9 cellular contexts compared by ENCODE assay signal in the genomic region with DNA sequence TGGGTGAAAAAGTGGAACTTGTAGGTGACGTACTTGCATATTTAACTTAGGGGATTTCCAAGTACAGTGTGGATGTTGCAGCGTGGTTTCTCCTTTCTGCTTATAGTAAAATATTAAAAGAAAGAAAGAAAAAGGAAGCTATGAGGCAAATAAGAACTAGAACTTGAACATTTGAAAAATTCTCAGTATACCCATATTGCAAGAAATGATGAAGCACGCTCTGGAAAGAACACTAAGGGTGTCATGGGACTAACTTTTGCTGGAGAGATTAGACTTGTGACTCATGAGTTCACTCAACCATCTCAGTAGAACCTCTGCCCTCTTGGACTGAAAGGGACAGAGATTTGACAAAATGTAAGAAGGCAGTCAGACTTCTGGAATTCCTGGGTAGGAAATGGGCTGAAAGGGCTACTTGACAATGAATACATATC.
A peak's percentile ranks its signal among the peaks of the same experiment; 100 is the strongest.
DNase-seq lines count a peak whose midpoint lies in the region; ATAC-seq, FAIRE-seq and TF ChIP-seq lines count a peak whose summit lies in the region.
"Had no signal": no experiment of that assay in that cellular context is flagged by ENCODE, and none has a peak within 500 bp of the region (broad histone marks: within the 10 kb centered on the region; RNA-seq: fewer than 3 reads in every experiment).

No MANE protein-coding gene starts in this region.

- H3K27me3 ChIP-seq in DOHH2 (ENCODE audit: control insufficient read depth, low read length) (no peaks in the 10 kb centered on the region), GM12878 (replicated peaks in 1 of 2; ENCODE audit: control insufficient read depth in 2 of 2, insufficient read depth in 2 of 2, low read length in 1 of 2) (no peaks in the 10 kb centered on the region), gastrocnemius medialis (no peaks in the 10 kb centered on the region), MG63 (no peaks in the 10 kb centered on the region)

- H4K20me1 ChIP-seq in DOHH2 (ENCODE audit: control insufficient read depth, insufficient read depth, low read depth, low read length): no peaks in the 10 kb centered on the region
- H4K20me1 ChIP-seq in GM12878 (ENCODE audit: control insufficient read depth, insufficient read depth): no peaks in the 10 kb centered on the region

- POLR2A ChIA-PET in GM12878 (lab: Charles Lee): no interaction called here

- H3K9me2 ChIP-seq in DOHH2 (replicated peaks; ENCODE audit: control insufficient read depth, low read length): no peaks in the 10 kb centered on the region

- H3K79me2 ChIP-seq in DOHH2 (ENCODE audit: control insufficient read depth, low read length) (no peaks in the 10 kb centered on the region), GM12878 (ENCODE audit: control insufficient read depth, insufficient read depth, low read length) (no peaks in the 10 kb centered on the region)

- H3K4me2 ChIP-seq in DOHH2 (ENCODE audit: low read length): peak overlapping the region; percentile 54
- peak overlapping the region; percentile 71 for H3K4me2 ChIP-seq in GM12878 (ENCODE audit: control insufficient read depth, insufficient read depth)

- peaks cover 3% of the 10 kb centered on the region; the same call in 1 of the 2 replicates for H3F3A ChIP-seq in DOHH2 (ENCODE audit: control insufficient read depth, insufficient read depth)

- WGBS in GM12878 (ENCODE audit: insufficient coverage, insufficient replicate concordance, low lambda C conversion rate, missing lambda C conversion rate): 3% methylated on average over 3 of the region's 3 CpGs

- TF ChIP-seq EP300 in GM12878 (IDR thresholded peaks at IDR 0.05; ENCODE audit: borderline replicate concordance in 1 of 2, control insufficient read depth in 1 of 2, low read depth in 2 of 2, low read length in 2 of 2): 0 out of 4 replicates have a peak, but pooled peaks of 1 of the 2 experiments have one; percentile 12

- no peak for FAIRE-seq in GM12878 (lab: Jason Lieb, UNC)

- H3K9me3 ChIP-seq in DOHH2 (ENCODE audit: control insufficient read depth, insufficient read depth, low read length) (no peaks in the 10 kb centered on the region), GM12878 (replicated peaks; ENCODE audit: control insufficient read depth, insufficient read depth, low read length) (no peaks in the 10 kb centered on the region; the same call in 2 of the 3 replicates), gastrocnemius medialis (no peaks in the 10 kb centered on the region), MG63 (no peaks in the 10 kb centered on the region)

- peak; percentile 84 for ATAC-seq in GM19467 (IDR thresholded peaks at IDR 0.05; ENCODE audit: unreplicated experiment)
- ATAC-seq in HG03095 (IDR thresholded peaks at IDR 0.05; ENCODE audit: unreplicated experiment): peak; percentile 88
- peak; percentile 95 for ATAC-seq in GM12878
- no peak for ATAC-seq in gastrocnemius medialis

- intact Hi-C loops in GM12878 (cut with micrococcal nuclease; ENCODE audit: unreplicated experiment): no loop called here
- intact Hi-C loops in gastrocnemius medialis (cut with DNase I; ENCODE audit: low total_unique reads): no loop called here

- CTCF ChIA-PET in GM12878 (lab: Yijun Ruan, JAX): interaction anchor here (1.3 to 1.4 kb wide), 2 partner anchors 14 to 18 kb away, joined by 3 to 6 read pairs; no protein-coding TSS in a partner anchor

- no peak for TF ChIP-seq RAD21 in GM12878 (IDR thresholded peaks at IDR 0.05; ENCODE audit: insufficient read depth, low read depth, low read length)

- RAD21 ChIA-PET in GM12878 (lab: Charles Lee; ENCODE audit: unreplicated experiment): no interaction called here

- in situ Hi-C loops in GM12878 (cut with MboI) (no loop called here), gastrocnemius medialis (cut with MboI; ENCODE audit: low sequenced_read_pairs in 4 of 4) (no loop called here)

- SMC1A ChIA-PET in GM12878 (lab: Charles Lee; ENCODE audit: uncharacterized antibody, unreplicated experiment): no interaction called here

- H3K27ac ChIP-seq in DOHH2 (ENCODE audit: low read depth, low read length): peak overlapping the region; percentile 83
- H3K27ac ChIP-seq in GM12878 (ENCODE audit: control insufficient read depth, insufficient read depth): no peak overlapping the region
- H3K27ac ChIP-seq in gastrocnemius medialis: no peak overlapping the region

- H2AFZ ChIP-seq in GM12878 (ENCODE audit: control insufficient read depth, low read depth, low read length): no peak overlapping the region; the same call in 1 of the 2 replicates

- no peak overlapping the region for H3K9ac ChIP-seq in GM12878 (ENCODE audit: control insufficient read depth, insufficient read depth, low read length)

- H3K4me3 ChIP-seq in DOHH2 (ENCODE audit: low read length): peak overlapping the region; percentile 48
- no peak overlapping the region for H3K4me3 ChIP-seq in GM12878
- H3K4me3 ChIP-seq in gastrocnemius medialis: no peak overlapping the region
- no peak overlapping the region for H3K4me3 ChIP-seq in MG63

- BruUV-seq in GM12878 (replicated peaks; lab: Mats Ljungman, UMichigan): no TSS peak

- no peak for TF ChIP-seq CTCF in DOHH2 (IDR thresholded peaks at IDR 0.05; ENCODE audit: low read depth, low read length, poor library complexity, severe bottlenecking)
- no peak for TF ChIP-seq CTCF in GM12878 (IDR thresholded peaks at IDR 0.05 in 2 of 3, conservative IDR thresholded peaks at IDR 0.05 in 1 of 3; ENCODE audit: control insufficient read depth in 2 of 3, extremely low read depth in 1 of 3, insufficient read depth in 1 of 3, low read depth in 3 of 3, low read length in 3 of 3)
- TF ChIP-seq CTCF in gastrocnemius medialis (IDR thresholded peaks at IDR 0.05 in 4 of 5, conservative IDR thresholded peaks at IDR 0.05 in 1 of 5): no peak

- DNase-seq in GM12878 (ENCODE audit: low read depth, low spot score) (peak; percentile 48), gastrocnemius medialis (no peak), MG63 (no peak), occipital lobe (lab: John Stamatoyannopoulos, UW) (no peak), NCI-H1417 treated with DMSO at 0.1 percent for 48 hours (lab: John Stamatoyannopoulos, UW) (no peak)
- DNase-seq: NK-92 treated with Interleukin-12 subunit alpha and Interleukin-12 subunit beta, amount 100 ng/mL, for 24 hours had no signal

- H3K4me1 ChIP-seq in DOHH2 (ENCODE audit: control insufficient read depth, low read length) (peaks cover 60% of the 10 kb centered on the region), GM12878 (ENCODE audit: control insufficient read depth, insufficient read depth, low read length) (peaks cover 13% of the 10 kb centered on the region), gastrocnemius medialis (no peaks in the 10 kb centered on the region)

- H3K36me3 ChIP-seq in DOHH2 (ENCODE audit: control insufficient read depth, low read length) (no peaks in the 10 kb centered on the region; the same call in 1 of the 2 replicates), GM12878 (ENCODE audit: control insufficient read depth in 2 of 2, insufficient read depth in 2 of 2, low read length in 1 of 2) (no peaks in the 10 kb centered on the region), gastrocnemius medialis (no peaks in the 10 kb centered on the region), MG63 (no peaks in the 10 kb centered on the region)

- no peak for TF ChIP-seq POLR2A in GM12878 (IDR thresholded peaks at IDR 0.05; ENCODE audit: low read depth, low read length)
- no peak for TF ChIP-seq POLR2A in gastrocnemius medialis (IDR thresholded peaks at IDR 0.05)

TF ChIP-seq in GM12878, 131 proteins besides CTCF, POLR2A, EP300 and RAD21 (continues in another document):
- TF ChIP-seq E4F1 (IDR thresholded peaks at IDR 0.05; ENCODE audit: borderline replicate concordance, partially characterized antibody) (no peak), FOXK2 (IDR thresholded peaks at IDR 0.05) (no peak), RUNX3 (IDR thresholded peaks at IDR 0.05; ENCODE audit: low read length) (peak; percentile 41; the same call in 1 of the 2 replicates), BACH1 (IDR thresholded peaks at IDR 0.05; ENCODE audit: borderline replicate concordance) (no peak), SREBF1 (IDR thresholded peaks at IDR 0.05; ENCODE audit: low read length) (peak; percentile 74), TCF3 (IDR thresholded peaks at IDR 0.05; ENCODE audit: borderline replicate concordance, insufficient read depth, low read depth, low read length) (no peak), IKZF1 (conservative IDR thresholded peaks at IDR 0.05) (no peak), ATF7 (IDR thresholded peaks at IDR 0.05; ENCODE audit: low read depth) (peak; percentile 74), ZNF217 (IDR thresholded peaks at IDR 0.05) (peak; percentile 97), POU2F2 (IDR thresholded peaks at IDR 0.05; ENCODE audit: borderline replicate concordance, low read depth, low read length) (peak; percentile 91)
- TF ChIP-seq, protein P1, sequence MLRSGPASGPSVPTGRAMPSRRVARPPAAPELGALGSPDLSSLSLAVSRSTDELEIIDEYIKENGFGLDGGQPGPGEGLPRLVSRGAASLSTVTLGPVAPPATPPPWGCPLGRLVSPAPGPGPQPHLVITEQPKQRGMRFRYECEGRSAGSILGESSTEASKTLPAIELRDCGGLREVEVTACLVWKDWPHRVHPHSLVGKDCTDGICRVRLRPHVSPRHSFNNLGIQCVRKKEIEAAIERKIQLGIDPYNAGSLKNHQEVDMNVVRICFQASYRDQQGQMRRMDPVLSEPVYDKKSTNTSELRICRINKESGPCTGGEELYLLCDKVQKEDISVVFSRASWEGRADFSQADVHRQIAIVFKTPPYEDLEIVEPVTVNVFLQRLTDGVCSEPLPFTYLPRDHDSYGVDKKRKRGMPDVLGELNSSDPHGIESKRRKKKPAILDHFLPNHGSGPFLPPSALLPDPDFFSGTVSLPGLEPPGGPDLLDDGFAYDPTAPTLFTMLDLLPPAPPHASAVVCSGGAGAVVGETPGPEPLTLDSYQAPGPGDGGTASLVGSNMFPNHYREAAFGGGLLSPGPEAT (IDR thresholded peaks at IDR 0.05; ENCODE audit: low read depth): peak; percentile 76

Comparison
In these comparisons a context has a peak if more than half of its experiments do, and no peak if none do; other contexts are left out.
1. ATAC-seq: peak in GM19467 (single experiment), HG03095 (single experiment) and GM12878 (single experiment); none in gastrocnemius medialis (0 of 2).